20 cellular contexts compared by ENCODE assay signal in genomic region chrX:134749651-134750450, GRCh38.
"Had no signal": no experiment of that assay in that cellular context is flagged by ENCODE, and none has a peak within 500 bp of the region (broad histone marks: within the 10 kb centered on the region; RNA-seq: fewer than 3 reads in every experiment).

No MANE protein-coding gene starts in this region.

- H3K4me1 Mint-ChIP-seq: stimulated activated effector memory CD8-positive, alpha-beta T cell treated with anti-CD3 and anti-CD28 coated beads, Interleukin-12 subunit alpha, Interleukin-12 subunit beta, amount 100 ng/mL, for 72 hours had no signal

- H3K36me3 Mint-ChIP-seq: immature natural killer cell; naive B cell; stimulated activated effector memory CD8-positive, alpha-beta T cell treated with anti-CD3 and anti-CD28 coated beads, Interleukin-12 subunit alpha, Interleukin-12 subunit beta, amount 100 ng/mL, for 72 hours had no signal

- H3K4me1 ChIP-seq: esophagus squamous epithelium, gastroesophageal sphincter, psoas muscle, right lobe of liver, tibial artery, upper lobe of right lung, vagina had no signal

- FAIRE-seq: keratinocyte had no signal

- H3K9me3 ChIP-seq: esophagus squamous epithelium, gastroesophageal sphincter, psoas muscle, right lobe of liver, tibial artery, upper lobe of right lung, vagina had no signal

- H3K27me3 Mint-ChIP-seq: dendritic cell treated with granulocyte-macrophage colony-stimulating factor and Interleukin-4, amounts not matched to agents 40 ng/mL and 50 ng/mL, for 4 days had no signal

- DNase-seq: effector memory CD8-positive, alpha-beta T cell; esophagus squamous epithelium; glutamatergic neuron; immature natural killer cell; mesendoderm; naive B cell; nephron progenitor cell; psoas muscle; retina; right lobe of liver; stimulated activated CD4-positive, alpha-beta T cell treated with anti-CD3 and anti-CD28 coated beads, Interleukin-4, amount 100 ng/mL, for 1 hour; stimulated activated CD8-positive, alpha-beta memory T cell treated with anti-CD3 and anti-CD28 coated beads, Interleukin-4, amount 100 ng/mL, for 48 hours; stimulated activated naive CD8-positive, alpha-beta T cell treated with anti-CD3 and anti-CD28 coated beads, Interleukin-15, Interleukin-2, amounts not matched to agents 100 U/mL and 50 U/mL, for 24 hours; tibial artery; upper lobe of right lung had no signal

- H3K27ac Mint-ChIP-seq: dendritic cell treated with granulocyte-macrophage colony-stimulating factor and Interleukin-4, amounts not matched to agents 40 ng/mL and 50 ng/mL, for 4 days; effector memory CD8-positive, alpha-beta T cell; immature natural killer cell; naive B cell; nephron progenitor cell; stimulated activated effector memory CD8-positive, alpha-beta T cell treated with anti-CD3 and anti-CD28 coated beads, Interleukin-12 subunit alpha, Interleukin-12 subunit beta, amount 100 ng/mL, for 72 hours had no signal

- ATAC-seq: effector memory CD8-positive, alpha-beta T cell; gastroesophageal sphincter; psoas muscle; right lobe of liver; stimulated activated effector memory CD8-positive, alpha-beta T cell treated with anti-CD3 and anti-CD28 coated beads, Interleukin-12 subunit alpha, Interleukin-12 subunit beta, amount 100 ng/mL, for 72 hours; stimulated activated naive CD8-positive, alpha-beta T cell treated with anti-CD3 and anti-CD28 coated beads, Interleukin-15, Interleukin-2, amounts not matched to agents 100 U/mL and 50 U/mL, for 24 hours; upper lobe of right lung had no signal

- H3K4me3 ChIP-seq: esophagus squamous epithelium, gastroesophageal sphincter, psoas muscle, right lobe of liver, tibial artery, upper lobe of right lung, vagina had no signal

- H3K27ac ChIP-seq: esophagus squamous epithelium, gastroesophageal sphincter, psoas muscle, right lobe of liver, tibial artery, upper lobe of right lung, vagina had no signal

- H3K9me3 Mint-ChIP-seq: dendritic cell treated with granulocyte-macrophage colony-stimulating factor and Interleukin-4, amounts not matched to agents 40 ng/mL and 50 ng/mL, for 4 days; effector memory CD8-positive, alpha-beta T cell; immature natural killer cell; stimulated activated effector memory CD8-positive, alpha-beta T cell treated with anti-CD3 and anti-CD28 coated beads, Interleukin-12 subunit alpha, Interleukin-12 subunit beta, amount 100 ng/mL, for 72 hours had no signal

- H3K4me3 Mint-ChIP-seq: dendritic cell treated with granulocyte-macrophage colony-stimulating factor and Interleukin-4, amounts not matched to agents 40 ng/mL and 50 ng/mL, for 4 days; effector memory CD8-positive, alpha-beta T cell; immature natural killer cell; naive B cell; nephron progenitor cell; stimulated activated effector memory CD8-positive, alpha-beta T cell treated with anti-CD3 and anti-CD28 coated beads, Interleukin-12 subunit alpha, Interleukin-12 subunit beta, amount 100 ng/mL, for 72 hours had no signal
